Comparison of ENCODE assay signal across 1 cellular context in the genomic region with DNA sequence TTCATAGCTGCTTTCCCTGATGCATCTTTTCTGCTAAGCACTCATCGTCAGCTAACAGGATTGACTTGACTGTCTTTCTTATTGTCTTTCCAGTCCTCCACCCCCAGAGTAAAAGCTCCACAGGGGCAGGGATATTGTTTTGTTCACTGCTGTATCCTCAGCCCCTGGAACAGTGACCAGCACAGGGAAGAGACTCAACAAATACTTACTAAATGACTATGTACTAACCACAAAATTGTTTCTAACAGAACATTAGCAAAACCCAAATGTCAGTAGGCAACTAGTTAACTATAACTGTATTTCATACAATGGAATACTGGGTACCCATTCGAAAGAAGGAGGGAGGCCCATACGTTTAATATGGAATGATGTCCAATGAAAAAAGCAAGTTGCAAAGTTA.
TF ChIP-seq lines count a peak whose summit lies in the region.

No MANE protein-coding gene starts in this region.

TF ChIP-seq in IMR-90, 13 proteins besides CTCF, POLR2A, EP300 and RAD21:
- TF ChIP-seq USF2 (IDR thresholded peaks at IDR 0.05; ENCODE audit: low read depth, low read length) (no peak), CEBPB (IDR thresholded peaks at IDR 0.05; ENCODE audit: low read depth, low read length) (no peak), RCOR1 (IDR thresholded peaks at IDR 0.05; ENCODE audit: insufficient replicate concordance, low read length) (no peak), MXI1 (IDR thresholded peaks at IDR 0.05; ENCODE audit: borderline replicate concordance, low read depth, low read length) (no peak), MAZ (IDR thresholded peaks at IDR 0.05; ENCODE audit: borderline replicate concordance, low read depth, low read length) (no peak), NFE2L2 (IDR thresholded peaks at IDR 0.05; ENCODE audit: low read depth, low read length) (no peak), BHLHE40 (IDR thresholded peaks at IDR 0.05; ENCODE audit: low read depth, low read length) (no peak), RFX5 (IDR thresholded peaks at IDR 0.05; ENCODE audit: low read depth, low read length) (no peak), MAFK (IDR thresholded peaks at IDR 0.05; ENCODE audit: low read depth, low read length) (no peak), FOS (IDR thresholded peaks at IDR 0.05; ENCODE audit: low read depth, low read length) (no peak), SMC3 (IDR thresholded peaks at IDR 0.05; ENCODE audit: low read depth, low read length) (no peak), CHD1 (IDR thresholded peaks at IDR 0.05; ENCODE audit: low read depth, low read length) (no peak)
- TF ChIP-seq, protein P1, sequence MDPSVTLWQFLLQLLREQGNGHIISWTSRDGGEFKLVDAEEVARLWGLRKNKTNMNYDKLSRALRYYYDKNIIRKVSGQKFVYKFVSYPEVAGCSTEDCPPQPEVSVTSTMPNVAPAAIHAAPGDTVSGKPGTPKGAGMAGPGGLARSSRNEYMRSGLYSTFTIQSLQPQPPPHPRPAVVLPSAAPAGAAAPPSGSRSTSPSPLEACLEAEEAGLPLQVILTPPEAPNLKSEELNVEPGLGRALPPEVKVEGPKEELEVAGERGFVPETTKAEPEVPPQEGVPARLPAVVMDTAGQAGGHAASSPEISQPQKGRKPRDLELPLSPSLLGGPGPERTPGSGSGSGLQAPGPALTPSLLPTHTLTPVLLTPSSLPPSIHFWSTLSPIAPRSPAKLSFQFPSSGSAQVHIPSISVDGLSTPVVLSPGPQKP (IDR thresholded peaks at IDR 0.05; ENCODE audit: borderline replicate concordance, low read depth, low read length): no peak
